13 cellular contexts compared by ENCODE assay signal in genomic region chr1:27663735-27664119, GRCh38. TPM values are rescaled to one million over a fixed set of nuclear protein-coding genes. Genes with fewer than 3 reads are reported as not detected.
"Had no signal": no experiment of that assay in that cellular context is flagged by ENCODE, and none has a peak within 500 bp of the region (broad histone marks: within the 10 kb centered on the region; RNA-seq: fewer than 3 reads in every experiment).

No MANE protein-coding gene starts in this region.

- H3K79me2 ChIP-seq: parathyroid adenoma had no signal

- H3K9me3 Mint-ChIP-seq: activated T-cell treated with anti-CD3 and anti-CD28 coated beads, Interleukin-2, amount 50 U/mL, for 24 hours; activated T-helper 2 cell treated with anti-CD3 and anti-CD28 coated beads, Interferon-gamma antibody, Interleukin-2, Interleukin-4, amounts not matched to agents 10 μg/mL and 5 μg/mL and 100 μg/mL, durations not matched to agents 14 hours and 24 hours and 36 hours; dendritic cell treated with granulocyte-macrophage colony-stimulating factor and Interleukin-4, amounts not matched to agents 40 ng/mL and 50 ng/mL, for 4 days; stimulated activated naive CD8-positive, alpha-beta T cell treated with anti-CD3 and anti-CD28 coated beads, Interleukin-15, amount 100 ng/mL, for 72 hours; T-cell; T-helper 2 cell treated with Interferon-gamma antibody and Interleukin-4, amounts not matched to agents 5 μg/mL and 100 μg/mL, for 36 hours had no signal

- H3K27me3 ChIP-seq: body of pancreas, cardiac muscle cell, suprapubic skin, tibial nerve had no signal

- H3K4me3 ChIP-seq: body of pancreas, cardiac muscle cell, skin epidermis, suprapubic skin, tibial nerve had no signal

- H3K4me3 Mint-ChIP-seq: dendritic cell treated with granulocyte-macrophage colony-stimulating factor and Interleukin-4, amounts not matched to agents 40 ng/mL and 50 ng/mL, for 4 days had no signal

- H3K9ac ChIP-seq: parathyroid adenoma had no signal

- H3K27ac ChIP-seq: body of pancreas, cardiac muscle cell, parathyroid adenoma, suprapubic skin had no signal

- H3K27me3 Mint-ChIP-seq: activated T-cell treated with anti-CD3 and anti-CD28 coated beads, Interleukin-2, amount 50 U/mL, for 24 hours; dendritic cell treated with granulocyte-macrophage colony-stimulating factor and Interleukin-4, amounts not matched to agents 40 ng/mL and 50 ng/mL, for 4 days; stimulated activated naive CD8-positive, alpha-beta T cell treated with anti-CD3 and anti-CD28 coated beads, Interleukin-15, amount 100 ng/mL, for 72 hours; T-cell had no signal

- H3K36me3 ChIP-seq: cardiac muscle cell, suprapubic skin, WERI-Rb-1 had no signal

- H3K4me1 ChIP-seq: parathyroid adenoma had no signal

- H3K9me3 ChIP-seq: body of pancreas, suprapubic skin, tibial nerve had no signal

RNA-seq across cellular contexts. Expression of gene FGR, which starts 28.7 kb away (rescaled TPM):
- total RNA-seq: cardiac muscle cell had no signal
